ENCODE assay signal across 9 cellular contexts in the genomic region with DNA sequence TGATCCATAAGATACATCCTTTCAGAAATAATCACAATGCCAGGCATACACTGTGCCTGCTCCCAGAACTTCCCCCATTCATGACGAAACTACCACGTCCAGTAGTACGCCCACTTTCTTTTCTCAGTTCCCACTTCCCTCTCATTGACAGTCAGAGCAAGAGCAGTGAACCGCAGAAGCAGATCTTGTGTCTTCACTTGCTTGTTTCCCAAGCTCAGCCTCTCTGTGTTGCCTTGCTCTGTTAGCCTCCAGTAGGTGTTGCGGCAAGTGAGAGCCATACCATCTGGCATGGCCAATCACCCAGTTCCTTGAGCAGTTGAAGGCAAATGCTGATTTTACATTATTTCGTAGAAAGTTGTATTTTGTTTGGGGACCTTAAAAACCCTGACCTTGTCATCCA. TPM values are rescaled to one million over a fixed set of nuclear protein-coding genes. Genes with fewer than 3 reads are reported as not detected.
DNase-seq lines count a peak whose midpoint lies in the region; ATAC-seq and TF ChIP-seq lines count a peak whose summit lies in the region.
"Had no signal": no experiment of that assay in that cellular context is flagged by ENCODE, and none has a peak within 500 bp of the region (broad histone marks: within the 10 kb centered on the region; RNA-seq: fewer than 3 reads in every experiment).

No MANE protein-coding gene starts in this region.

- ATAC-seq in GM19025 (IDR thresholded peaks at IDR 0.05; ENCODE audit: low read depth, unreplicated experiment) (peak; percentile 87), HG03097 (IDR thresholded peaks at IDR 0.05; ENCODE audit: low FRiP score, unreplicated experiment) (peak; percentile 67), lower lobe of right lung (peak; percentile 70 to 81)

- no peak overlapping the region for H3K4me3 ChIP-seq in lower lobe of right lung
- H3K4me3 ChIP-seq in WERI-Rb-1 (ENCODE audit: low read depth, low read length), result no peak overlapping the region
- H3K4me3 ChIP-seq: upper lobe of left lung had no signal

- DNase-seq in CD14-positive monocyte (ENCODE audit: low spot score) (peak; percentile 78), lower lobe of right lung (no peak), T-helper 9 cell (no peak), iPS-NIHi7 (ENCODE audit: extremely low spot score) (no peak), WERI-Rb-1 (no peak)
- DNase-seq in T-helper 2 cell treated with Interferon-gamma antibody and Interleukin-4, amounts not matched to agents 5 μg/mL and 100 μg/mL, for 36 hours (ENCODE audit: low spot score), result peak; percentile 75

- H3K27ac ChIP-seq in lower lobe of right lung, result no peak overlapping the region
- H3K27ac ChIP-seq in WERI-Rb-1, result no peak overlapping the region

- H3K4me3 Mint-ChIP-seq in CD14-positive monocyte, result peak overlapping the region in 1 of 2 donors; percentile 65
- peak overlapping the region; percentile 39 for H3K4me3 Mint-ChIP-seq in T-helper 2 cell treated with Interferon-gamma antibody and Interleukin-4, amounts not matched to agents 5 μg/mL and 100 μg/mL, for 36 hours

- H3K9me3 Mint-ChIP-seq in CD14-positive monocyte, result peaks cover 0 to 2% (median 0%) of the 10 kb centered on the region in 7 donors
- no peaks in the 10 kb centered on the region for H3K9me3 Mint-ChIP-seq in T-helper 2 cell treated with Interferon-gamma antibody and Interleukin-4, amounts not matched to agents 5 μg/mL and 100 μg/mL, for 36 hours

- no peaks in the 10 kb centered on the region for H3K9me3 ChIP-seq in lower lobe of right lung
- H3K9me3 ChIP-seq in WERI-Rb-1 (ENCODE audit: severe bottlenecking), result no peaks in the 10 kb centered on the region
- H3K9me3 ChIP-seq: upper lobe of left lung had no signal

- H3K27me3 ChIP-seq in lower lobe of right lung (ENCODE audit: low read depth) (no peaks in the 10 kb centered on the region), WERI-Rb-1 (ENCODE audit: insufficient read depth, low read depth, severe bottlenecking) (no peaks in the 10 kb centered on the region)
- H3K27me3 ChIP-seq: upper lobe of left lung had no signal

- intact Hi-C loops in CD14-positive monocyte (cut with micrococcal nuclease), result no loop called here
- intact Hi-C loops in lower lobe of right lung (cut with DNase I), result no loop called here

- H3K36me3 ChIP-seq in lower lobe of right lung (no peaks in the 10 kb centered on the region), WERI-Rb-1 (no peaks in the 10 kb centered on the region)
- H3K36me3 ChIP-seq: upper lobe of left lung had no signal

- H3K27ac Mint-ChIP-seq in CD14-positive monocyte, result peak overlapping the region; percentile 83 to 91 (median 86)
- H3K27ac Mint-ChIP-seq in T-helper 2 cell treated with Interferon-gamma antibody and Interleukin-4, amounts not matched to agents 5 μg/mL and 100 μg/mL, for 36 hours, result peak overlapping the region; percentile 29

- H3K27me3 Mint-ChIP-seq in CD14-positive monocyte (ENCODE audit: low read depth in 3 of 3), result peaks cover 5 to 14% (median 14%) of the 10 kb centered on the region in 3 donors
- peaks cover 54% of the 10 kb centered on the region for H3K27me3 Mint-ChIP-seq in T-helper 2 cell treated with Interferon-gamma antibody and Interleukin-4, amounts not matched to agents 5 μg/mL and 100 μg/mL, for 36 hours (ENCODE audit: low read depth)

- peaks cover 47% of the 10 kb centered on the region for H3K4me1 ChIP-seq in lower lobe of right lung

- TF ChIP-seq CTCF in CD14-positive monocyte (IDR thresholded peaks at IDR 0.05) (no peak), lower lobe of right lung (IDR thresholded peaks at IDR 0.05) (no peak), WERI-Rb-1 (IDR thresholded peaks at IDR 0.05; ENCODE audit: low read depth, low read length) (no peak)

- peaks cover 44% of the 10 kb centered on the region for H3K4me1 Mint-ChIP-seq in CD14-positive monocyte
- H3K4me1 Mint-ChIP-seq in T-helper 2 cell treated with Interferon-gamma antibody and Interleukin-4, amounts not matched to agents 5 μg/mL and 100 μg/mL, for 36 hours (ENCODE audit: low read depth), result peaks cover 36% of the 10 kb centered on the region

- H3K36me3 Mint-ChIP-seq in CD14-positive monocyte, result no peaks in the 10 kb centered on the region
- H3K36me3 Mint-ChIP-seq in T-helper 2 cell treated with Interferon-gamma antibody and Interleukin-4, amounts not matched to agents 5 μg/mL and 100 μg/mL, for 36 hours (ENCODE audit: low read depth), result no peaks in the 10 kb centered on the region

RNA-seq across cellular contexts. Expression of a gene that starts 11.7 kb away (rescaled TPM):
- polyA plus RNA-seq in CD14-positive monocyte, result under 1 TPM; 0.33 to 0.48 TPM
- total RNA-seq in lower lobe of right lung, result 11.8 TPM

Comparison
In these comparisons a context has a peak if more than half of its experiments do, and no peak if none do; other contexts are left out.
1. DNase-seq: peak in CD14-positive monocyte (single experiment) and T-helper 2 cell treated with Interferon-gamma antibody and Interleukin-4, amounts not matched to agents 5 μg/mL and 100 μg/mL, for 36 hours (single experiment); none in lower lobe of right lung (single experiment), T-helper 9 cell (single experiment), iPS-NIHi7 (single experiment) and WERI-Rb-1 (single experiment).
2. Peak in every context shown above with its lines, with median percentiles within 50 percentile points of each other: ATAC-seq.